5 cellular contexts compared by ENCODE assay signal in genomic region chr17:39121919-39122318, GRCh38. TPM values are rescaled to one million over a fixed set of nuclear protein-coding genes. Genes with fewer than 3 reads are reported as not detected.
"Had no signal": no experiment of that assay in that cellular context is flagged by ENCODE, and none has a peak within 500 bp of the region (broad histone marks: within the 10 kb centered on the region; RNA-seq: fewer than 3 reads in every experiment).

No MANE protein-coding gene starts in this region.

RNA-seq across cellular contexts. Expression of gene PLXDC1, which starts 29.5 kb away (rescaled TPM):
- total RNA-seq: HepG2, HT-29 had no signal
- polyA plus RNA-seq: HepG2, IgD-negative memory B cell had no signal

RNA-seq across cellular contexts. Expression of gene ARL5C, which starts 44.0 kb away (rescaled TPM):
- total RNA-seq: HepG2, HT-29, HT1080, IMR-90 had no signal
- polyA plus RNA-seq: HepG2, IgD-negative memory B cell, IMR-90 had no signal
